ENCODE assay signal across 8 cellular contexts in genomic region chr14:21860172-21860571, GRCh38.
DNase-seq lines count a peak whose midpoint lies in the region; ATAC-seq, FAIRE-seq and TF ChIP-seq lines count a peak whose summit lies in the region.

No MANE protein-coding gene starts in this region.

- no peak for TF ChIP-seq POLR2A in suprapubic skin (IDR thresholded peaks at IDR 0.05)

- DNase-seq in AG04450 (ENCODE audit: low read depth, low spot score), result no peak
- DNase-seq in GM19239 (ENCODE audit: insufficient read length, low spot score), result no peak
- peak in 1 of 3 donors; percentile 22 for DNase-seq in T-helper 17 cell
- no peak for DNase-seq in fibroblast of the aortic adventitia (ENCODE audit: low read depth)
- DNase-seq in activated CD4-positive, CD25-positive, alpha-beta regulatory T cell (lab: John Stamatoyannopoulos, UW), result no peak
- no peak for DNase-seq in suprapubic skin (ENCODE audit: low spot score in 2 of 2)
- DNase-seq in left colon, result no peak

- peak; percentile 28 for TF ChIP-seq CTCF in AG04450 (IDR thresholded peaks at IDR 0.05; ENCODE audit: low read depth, low read length)
- peak; percentile 26 for TF ChIP-seq CTCF in fibroblast of the aortic adventitia (IDR thresholded peaks at IDR 0.05; ENCODE audit: insufficient read depth, low read length)
- TF ChIP-seq CTCF in suprapubic skin (IDR thresholded peaks at IDR 0.05), result no peak

- peaks cover 15% of the 10 kb centered on the region for H3K4me1 Mint-ChIP-seq in T-helper 17 cell

- H3K4me1 ChIP-seq in suprapubic skin, result no peaks in the 10 kb centered on the region

- no peaks in the 10 kb centered on the region for H3K9me3 ChIP-seq in AG04450 (ENCODE audit: control insufficient read depth, insufficient read depth, low read length)
- H3K9me3 ChIP-seq in T-helper 17 cell (ENCODE audit: control insufficient read depth, low read length, poor library complexity, severe bottlenecking), result no peaks in the 10 kb centered on the region
- no peaks in the 10 kb centered on the region for H3K9me3 ChIP-seq in suprapubic skin

- ATAC-seq in T-helper 17 cell (peak; percentile 58), GM19351 (IDR thresholded peaks at IDR 0.05; ENCODE audit: unreplicated experiment) (no peak), left colon (no peak)

- peak; percentile 54 for FAIRE-seq in GM19239 (lab: Jason Lieb, UNC)

- H3K27me3 ChIP-seq in AG04450 (ENCODE audit: control insufficient read depth, insufficient read depth, low read length) (no peaks in the 10 kb centered on the region), suprapubic skin (peaks cover 2% of the 10 kb centered on the region)

- no peak overlapping the region for H3K4me3 ChIP-seq in AG04450 (ENCODE audit: low read depth, low read length)
- no peak overlapping the region for H3K4me3 ChIP-seq in fibroblast of the aortic adventitia (ENCODE audit: low read depth, low read length)
- no peak overlapping the region for H3K4me3 ChIP-seq in suprapubic skin

- no peaks in the 10 kb centered on the region for H3K36me3 ChIP-seq in suprapubic skin

- peaks cover 2% of the 10 kb centered on the region for H3K36me3 Mint-ChIP-seq in T-helper 17 cell (ENCODE audit: low read depth)

- no peak overlapping the region for H3K27ac ChIP-seq in AG04450 (ENCODE audit: low read depth, low read length)
- H3K27ac ChIP-seq in suprapubic skin, result no peak overlapping the region

- intact Hi-C loops in left colon (cut with DNase I, micrococcal nuclease), result no loop called here

- CTCF ChIA-PET in AG04450 (lab: Charles Lee), result no interaction called here

- no peak for TF ChIP-seq EP300 in suprapubic skin (IDR thresholded peaks at IDR 0.05)

- peak overlapping the region; percentile 59 for H3K27ac Mint-ChIP-seq in T-helper 17 cell

- WGBS in suprapubic skin, result 69% methylated on average over 3 of the region's 3 CpGs

- H3K4me3 Mint-ChIP-seq in T-helper 17 cell, result peak overlapping the region; percentile 65

- POLR2A ChIA-PET in AG04450 (lab: Yijun Ruan, JAX), result no interaction called here

- peaks cover 14% of the 10 kb centered on the region for H3K27me3 Mint-ChIP-seq in T-helper 17 cell

Comparison
In these comparisons a context has a peak if more than half of its experiments do, and no peak if none do; other contexts are left out.
1. CTCF ChIP-seq: peak in AG04450 (single experiment) and fibroblast of the aortic adventitia (single experiment); none in suprapubic skin (0 of 2).